Comparison of ENCODE assay signal across 15 cellular contexts in the genomic region with DNA sequence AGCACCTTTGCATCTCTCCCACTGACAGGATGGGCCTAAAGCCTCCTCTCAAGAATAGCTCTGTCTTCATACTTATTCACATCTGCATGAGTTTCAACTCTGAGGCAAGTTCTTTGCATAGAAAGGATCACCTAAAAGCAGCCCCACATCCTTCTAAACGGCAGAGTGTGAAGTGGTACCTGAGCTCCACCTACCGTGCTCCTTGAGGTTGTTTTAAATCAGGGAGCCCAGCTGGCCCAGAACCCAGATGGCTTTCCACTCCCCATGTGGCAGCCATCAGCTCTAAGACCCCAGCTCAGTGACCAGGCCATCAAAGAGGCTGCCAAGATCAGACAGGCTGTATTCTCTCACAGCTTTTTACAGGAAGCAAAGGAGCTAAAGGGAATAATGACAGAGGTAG.
DNase-seq lines count a peak whose midpoint lies in the region; ATAC-seq lines count a peak whose summit lies in the region.
"Had no signal": no experiment of that assay in that cellular context is flagged by ENCODE, and none has a peak within 500 bp of the region (broad histone marks: within the 10 kb centered on the region; RNA-seq: fewer than 3 reads in every experiment).

No MANE protein-coding gene starts in this region.

- DNase-seq in DMS 273 (lab: John Stamatoyannopoulos, UW; ENCODE audit: unreplicated experiment) = peak; percentile 35
- DNase-seq in DMS 273 treated with DMSO at 0.1 percent for 48 hours (lab: John Stamatoyannopoulos, UW) = no peak
- peak; percentile 23 for DNase-seq in M059J (ENCODE audit: low read depth)
- peak; percentile 7 for DNase-seq in SW480 (ENCODE audit: low spot score)
- DNase-seq in left kidney (ENCODE audit: low read depth, low spot score) = peak; percentile 72
- no peak for DNase-seq in stimulated activated naive CD4-positive, alpha-beta T cell treated with Interleukin-2 at 50 U/mL for 16 hours (lab: John Stamatoyannopoulos, UW)
- DNase-seq in NCI-H526 treated with DMSO at 0.1 percent for 48 hours (lab: John Stamatoyannopoulos, UW) = no peak
- DNase-seq: activated naive CD4-positive, alpha-beta T cell treated with Interleukin-2 at 50 U/mL for 16 hours; body of pancreas; CD4-positive, CD25-positive, alpha-beta regulatory T cell; EL; NCI-H1436; stimulated activated CD4-positive, alpha-beta T cell treated with anti-CD3 and anti-CD28 coated beads, Interleukin-2, amount 100 ng/mL, for 48 hours had no signal

- no peak for ATAC-seq in GM18498 (IDR thresholded peaks at IDR 0.05; ENCODE audit: unreplicated experiment)
- ATAC-seq: body of pancreas, sciatic nerve had no signal

Comparison
In these comparisons a context has a peak if more than half of its experiments do, and no peak if none do; other contexts are left out.
1. DNase-seq: peak in DMS 273 (single experiment), M059J (single experiment), SW480 (single experiment) and left kidney (single experiment); none in DMS 273 treated with DMSO at 0.1 percent for 48 hours (single experiment), stimulated activated naive CD4-positive, alpha-beta T cell treated with Interleukin-2 at 50 U/mL for 16 hours (single experiment) and NCI-H526 treated with DMSO at 0.1 percent for 48 hours (single experiment).